Comparison of ENCODE assay signal across 8 cellular contexts in genomic region chr7:151028131-151028947, GRCh38. TPM values are rescaled to one million over a fixed set of nuclear protein-coding genes. Genes with fewer than 3 reads are reported as not detected.
DNase-seq lines count a peak whose midpoint lies in the region; ATAC-seq and TF ChIP-seq lines count a peak whose summit lies in the region.

Gene ABCB8, plus strand, starts transcription at chr7:151028450. Its CDS starts 66 bp downstream, at chr7:151028516.

- peak within 1 kb of the TSS; percentile 78 for H3K4me2 ChIP-seq in SU-DHL-6 (ENCODE audit: low read depth, low read length, poor library complexity, severe bottlenecking)

- no peaks in the 10 kb centered on the region for H3K9me3 Mint-ChIP-seq in activated naive CD8-positive, alpha-beta T cell treated with anti-CD3 and anti-CD28 coated beads, Interleukin-2, amount 10 ng/mL, durations not matched to agents 7 days and 5 days
- peaks cover 13% of the 10 kb centered on the region for H3K9me3 Mint-ChIP-seq in glutamatergic neuron (ENCODE audit: unreplicated experiment)
- H3K9me3 Mint-ChIP-seq in osteocyte (ENCODE audit: unreplicated experiment) = no peaks in the 10 kb centered on the region

- POLR2A ChIA-PET in activated naive CD8-positive, alpha-beta T cell treated with anti-CD3 and anti-CD28 coated beads, Interleukin-2, amount 10 ng/mL, durations not matched to agents 7 days and 5 days (lab: Charles Lee) = interaction anchor here (0.6 to 1.7 kb wide), 16 partner anchors 10 to 273 kb away, joined by 3 to 26 read pairs (median 5); partner anchors contain the start of genes ABCF2, FASTK, SLC4A2 and TMUB1

- H3K36me3 ChIP-seq in SU-DHL-6 (ENCODE audit: low read length) (no peaks in the 10 kb centered on the region), thymus (ENCODE audit: control insufficient read depth, insufficient read depth) (peaks cover 11% of the 10 kb centered on the region)

- peaks cover 2% of the 10 kb centered on the region for H3K36me3 Mint-ChIP-seq in activated naive CD8-positive, alpha-beta T cell treated with anti-CD3 and anti-CD28 coated beads, Interleukin-2, amount 10 ng/mL, durations not matched to agents 7 days and 5 days
- H3K36me3 Mint-ChIP-seq in glutamatergic neuron (ENCODE audit: unreplicated experiment) (no peaks in the 10 kb centered on the region), osteocyte (ENCODE audit: unreplicated experiment) (no peaks in the 10 kb centered on the region)

- 1% methylated on average over 53 of the region's 53 CpGs for WGBS in thymus

- TF ChIP-seq CTCF in GM12873 (IDR thresholded peaks at IDR 0.05; ENCODE audit: insufficient read depth, low read depth, low read length, missing control alignments) (peak; percentile 39), SU-DHL-6 (IDR thresholded peaks at IDR 0.05; ENCODE audit: insufficient read depth, low read length, poor library complexity, severe bottlenecking) (no peak), glutamatergic neuron (IDR thresholded peaks at IDR 0.05; ENCODE audit: partially characterized antibody, unreplicated experiment) (no peak), osteocyte (IDR thresholded peaks at IDR 0.05) (peak; percentile 50)

- H3F3A ChIP-seq in SU-DHL-6 (ENCODE audit: insufficient read depth) = no peaks in the 10 kb centered on the region

- H3K27me3 Mint-ChIP-seq in activated naive CD8-positive, alpha-beta T cell treated with anti-CD3 and anti-CD28 coated beads, Interleukin-2, amount 10 ng/mL, durations not matched to agents 7 days and 5 days = no peaks in the 10 kb centered on the region
- H3K27me3 Mint-ChIP-seq in glutamatergic neuron (ENCODE audit: unreplicated experiment) (peaks cover 15% of the 10 kb centered on the region), osteocyte (ENCODE audit: unreplicated experiment) (no peaks in the 10 kb centered on the region)

- peaks cover 12% of the 10 kb centered on the region; the same call in 1 of the 2 replicates for H3K79me2 ChIP-seq in SU-DHL-6 (ENCODE audit: insufficient read depth, low read length)

- H3K9me2 ChIP-seq in SU-DHL-6 (replicated peaks; ENCODE audit: insufficient read depth, low read length) = no peaks in the 10 kb centered on the region

- H3K27ac ChIP-seq in SU-DHL-6 (ENCODE audit: low read depth, low read length) = no peak within 1 kb of the TSS
- H3K27ac ChIP-seq in thymus (ENCODE audit: low read depth) = peak within 1 kb of the TSS; percentile 82

- H3K4me3 ChIP-seq in SU-DHL-6 (ENCODE audit: insufficient read depth, low read length, poor library complexity, severe bottlenecking) (peak within 1 kb of the TSS; percentile 76), thymus (ENCODE audit: low read length) (peak within 1 kb of the TSS; percentile 86)

- H3K27me3 ChIP-seq in SU-DHL-6 (ENCODE audit: low read length) = no peaks in the 10 kb centered on the region
- H3K27me3 ChIP-seq in thymus (ENCODE audit: control insufficient read depth, insufficient read depth) = no peaks in the 10 kb centered on the region

- H3K9me3 ChIP-seq in SU-DHL-6 (ENCODE audit: insufficient read depth, low read length) (no peaks in the 10 kb centered on the region), thymus (ENCODE audit: control insufficient read depth) (no peaks in the 10 kb centered on the region)

- H3K27ac Mint-ChIP-seq in activated naive CD8-positive, alpha-beta T cell treated with anti-CD3 and anti-CD28 coated beads, Interleukin-2, amount 10 ng/mL, durations not matched to agents 7 days and 5 days = peak within 1 kb of the TSS; percentile 92
- peak within 1 kb of the TSS; percentile 97 for H3K27ac Mint-ChIP-seq in glutamatergic neuron (ENCODE audit: unreplicated experiment)
- H3K27ac Mint-ChIP-seq in osteocyte (ENCODE audit: unreplicated experiment) = peak within 1 kb of the TSS; percentile 99

- H3K4me3 Mint-ChIP-seq in activated naive CD8-positive, alpha-beta T cell treated with anti-CD3 and anti-CD28 coated beads, Interleukin-2, amount 10 ng/mL, durations not matched to agents 7 days and 5 days = peak within 1 kb of the TSS; percentile 86
- H3K4me3 Mint-ChIP-seq in glutamatergic neuron (ENCODE audit: unreplicated experiment) (peak within 1 kb of the TSS; percentile 93), osteocyte (ENCODE audit: unreplicated experiment) (peak within 1 kb of the TSS; percentile 88)

- peak within 1 kb of the TSS; percentile 93 for H2AFZ ChIP-seq in SU-DHL-6 (ENCODE audit: low read depth, low read length, severe bottlenecking)

- H3K9ac ChIP-seq in SU-DHL-6 (ENCODE audit: low read length) = peak within 1 kb of the TSS; percentile 65

- H3K4me1 ChIP-seq in thymus (ENCODE audit: control insufficient read depth, insufficient read depth, low read length) = peaks cover 9% of the 10 kb centered on the region

- H3K4me1 Mint-ChIP-seq in activated naive CD8-positive, alpha-beta T cell treated with anti-CD3 and anti-CD28 coated beads, Interleukin-2, amount 10 ng/mL, durations not matched to agents 7 days and 5 days = peaks cover 15% of the 10 kb centered on the region
- H3K4me1 Mint-ChIP-seq in glutamatergic neuron (ENCODE audit: low read depth, unreplicated experiment) (peaks cover 21% of the 10 kb centered on the region), osteocyte (ENCODE audit: unreplicated experiment) (peaks cover 20% of the 10 kb centered on the region)

- peak; percentile 97 for DNase-seq in NCI-H128 (lab: John Stamatoyannopoulos, UW; ENCODE audit: unreplicated experiment)
- DNase-seq in activated naive CD8-positive, alpha-beta T cell treated with anti-CD3 and anti-CD28 coated beads, Interleukin-2, amount 10 ng/mL, durations not matched to agents 7 days and 5 days = peak; percentile 94
- peak; percentile 95 for DNase-seq in glutamatergic neuron
- DNase-seq in osteocyte (ENCODE audit: extremely low spot score, unreplicated experiment) = peak; percentile 99

- no peaks in the 10 kb centered on the region for H4K20me1 ChIP-seq in SU-DHL-6 (ENCODE audit: low read depth, low read length)

- peak; percentile 96 for ATAC-seq in HG02759 (IDR thresholded peaks at IDR 0.05; ENCODE audit: unreplicated experiment)
- peak; percentile 97 for ATAC-seq in activated naive CD8-positive, alpha-beta T cell treated with anti-CD3 and anti-CD28 coated beads, Interleukin-2, amount 10 ng/mL, durations not matched to agents 7 days and 5 days (ENCODE audit: low read depth)

RNA-seq across cellular contexts. Expression of gene ABCB8, which starts in this region (rescaled TPM):
- 10 to 100 TPM; 48.1 to 48.3 TPM for total RNA-seq in activated naive CD8-positive, alpha-beta T cell treated with anti-CD3 and anti-CD28 coated beads, Interleukin-2, amount 10 ng/mL, durations not matched to agents 7 days and 5 days
- 57.1 TPM for total RNA-seq in glutamatergic neuron (ENCODE audit: unreplicated experiment)
- total RNA-seq in osteocyte = 38.1 and 39.7 TPM in 2 replicates
- 33.8 TPM for polyA plus RNA-seq in thymus

Comparison
In these comparisons a context has a peak if more than half of its experiments do, and no peak if none do; other contexts are left out.
1. CTCF ChIP-seq: peak in GM12873 (single experiment) and osteocyte (single experiment); none in SU-DHL-6 (single experiment) and glutamatergic neuron (single experiment).
2. Peak in every context shown above with its lines, with median percentiles within 50 percentile points of each other: DNase-seq, H3K27ac Mint-ChIP-seq and H3K4me3 Mint-ChIP-seq.